8 cellular contexts compared by ENCODE assay signal in the genomic region with DNA sequence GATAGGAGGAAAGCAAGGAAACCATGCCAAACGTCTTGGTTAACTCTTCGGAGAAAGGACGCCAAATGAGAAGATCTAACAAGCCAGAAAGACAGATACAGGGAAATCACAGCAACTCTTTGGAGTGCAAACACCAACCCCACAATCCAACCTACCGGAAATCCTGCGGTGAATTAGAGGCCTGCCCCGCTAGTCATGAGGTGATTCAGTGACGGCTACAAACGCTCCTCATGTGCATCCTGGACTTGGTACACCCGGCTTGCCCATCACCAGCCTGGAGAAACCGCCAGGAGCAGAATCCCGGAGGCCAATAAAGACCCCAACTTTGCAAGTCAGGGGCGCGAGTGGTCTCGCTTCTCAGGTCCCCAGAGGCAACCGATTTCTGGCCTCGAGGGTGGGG. TPM values are rescaled to one million over a fixed set of nuclear protein-coding genes. Genes with fewer than 3 reads are reported as not detected.
A peak's percentile ranks its signal among the peaks of the same experiment; 100 is the strongest.
DNase-seq lines count a peak whose midpoint lies in the region; ATAC-seq and TF ChIP-seq lines count a peak whose summit lies in the region.
"Not testable (repeated sequence)": the region's sequence is repeated elsewhere in the genome, so short reads cannot be mapped to it uniquely, and the experiment has no call there.

No MANE protein-coding gene starts in this region.

- H3K4me3 Mint-ChIP-seq in activated T-helper 2 cell treated with anti-CD3 and anti-CD28 coated beads, Interferon-gamma antibody, Interleukin-2, Interleukin-4, amounts not matched to agents 10 μg/mL and 5 μg/mL and 100 μg/mL, durations not matched to agents 14 hours and 24 hours and 36 hours (ENCODE audit: low read depth) = peak overlapping the region; percentile 62
- H3K4me3 Mint-ChIP-seq in dendritic cell treated with granulocyte-macrophage colony-stimulating factor and Interleukin-4, amounts not matched to agents 40 ng/mL and 50 ng/mL, for 4 days = peak overlapping the region; percentile 97
- peak overlapping the region; percentile 67 for H3K4me3 Mint-ChIP-seq in type B pancreatic cell

- H3K9me3 Mint-ChIP-seq in activated T-helper 2 cell treated with anti-CD3 and anti-CD28 coated beads, Interferon-gamma antibody, Interleukin-2, Interleukin-4, amounts not matched to agents 10 μg/mL and 5 μg/mL and 100 μg/mL, durations not matched to agents 14 hours and 24 hours and 36 hours; dendritic cell treated with granulocyte-macrophage colony-stimulating factor and Interleukin-4, amounts not matched to agents 40 ng/mL and 50 ng/mL, for 4 days; type B pancreatic cell: not testable (repeated sequence)

- H3K4me3 ChIP-seq in skeletal muscle cell (ENCODE audit: low read depth, low read length) = peak overlapping the region; percentile 37

- not testable (repeated sequence) for H3K27ac Mint-ChIP-seq in activated T-helper 2 cell treated with anti-CD3 and anti-CD28 coated beads, Interferon-gamma antibody, Interleukin-2, Interleukin-4, amounts not matched to agents 10 μg/mL and 5 μg/mL and 100 μg/mL, durations not matched to agents 14 hours and 24 hours and 36 hours; dendritic cell treated with granulocyte-macrophage colony-stimulating factor and Interleukin-4, amounts not matched to agents 40 ng/mL and 50 ng/mL, for 4 days; type B pancreatic cell

- intact Hi-C loops in activated T-helper 2 cell treated with anti-CD3 and anti-CD28 coated beads, Interferon-gamma antibody, Interleukin-2, Interleukin-4, amounts not matched to agents 10 μg/mL and 5 μg/mL and 100 μg/mL, durations not matched to agents 14 hours and 24 hours and 36 hours (cut with micrococcal nuclease); dendritic cell treated with granulocyte-macrophage colony-stimulating factor and Interleukin-4, amounts not matched to agents 40 ng/mL and 50 ng/mL, for 4 days (cut with micrococcal nuclease); left colon (cut with DNase I, micrococcal nuclease): not testable (repeated sequence)

- TF ChIP-seq POLR2A in GM18505 (IDR thresholded peaks at IDR 0.05; ENCODE audit: borderline replicate concordance, extremely low read depth, insufficient read depth, insufficient read length) = not testable (repeated sequence)

- H3K27me3 Mint-ChIP-seq in activated T-helper 2 cell treated with anti-CD3 and anti-CD28 coated beads, Interferon-gamma antibody, Interleukin-2, Interleukin-4, amounts not matched to agents 10 μg/mL and 5 μg/mL and 100 μg/mL, durations not matched to agents 14 hours and 24 hours and 36 hours (ENCODE audit: low read depth); dendritic cell treated with granulocyte-macrophage colony-stimulating factor and Interleukin-4, amounts not matched to agents 40 ng/mL and 50 ng/mL, for 4 days; type B pancreatic cell: not testable (repeated sequence)

- ATAC-seq in GM18505 (IDR thresholded peaks at IDR 0.05; ENCODE audit: unreplicated experiment) = peak; percentile 39
- ATAC-seq in HG03354 (IDR thresholded peaks at IDR 0.05; ENCODE audit: poor library complexity, severe bottlenecking, unreplicated experiment) = peak; percentile 32
- ATAC-seq in left colon = peak; percentile 74

- H3K4me1 Mint-ChIP-seq in activated T-helper 2 cell treated with anti-CD3 and anti-CD28 coated beads, Interferon-gamma antibody, Interleukin-2, Interleukin-4, amounts not matched to agents 10 μg/mL and 5 μg/mL and 100 μg/mL, durations not matched to agents 14 hours and 24 hours and 36 hours (ENCODE audit: low read depth); dendritic cell treated with granulocyte-macrophage colony-stimulating factor and Interleukin-4, amounts not matched to agents 40 ng/mL and 50 ng/mL, for 4 days (ENCODE audit: low read depth); type B pancreatic cell (ENCODE audit: unreplicated experiment): not testable (repeated sequence)

- H3K36me3 Mint-ChIP-seq in activated T-helper 2 cell treated with anti-CD3 and anti-CD28 coated beads, Interferon-gamma antibody, Interleukin-2, Interleukin-4, amounts not matched to agents 10 μg/mL and 5 μg/mL and 100 μg/mL, durations not matched to agents 14 hours and 24 hours and 36 hours (ENCODE audit: low read depth); type B pancreatic cell: not testable (repeated sequence)
- H3K36me3 Mint-ChIP-seq in dendritic cell treated with granulocyte-macrophage colony-stimulating factor and Interleukin-4, amounts not matched to agents 40 ng/mL and 50 ng/mL, for 4 days (ENCODE audit: low read depth) = peaks cover 17% of the 10 kb centered on the region

- TF ChIP-seq CTCF in type B pancreatic cell (conservative IDR thresholded peaks at IDR 0.05) = not testable (repeated sequence)

- DNase-seq in T-helper 22 cell (ENCODE audit: low read depth) (peak; percentile 31), left colon (peak in 1 of 2 donors; percentile 46)
- peak; percentile 23 for DNase-seq in activated T-helper 2 cell treated with anti-CD3 and anti-CD28 coated beads, Interferon-gamma antibody, Interleukin-2, Interleukin-4, amounts not matched to agents 10 μg/mL and 5 μg/mL and 100 μg/mL, durations not matched to agents 14 hours and 24 hours and 36 hours (ENCODE audit: low spot score)
- not testable (repeated sequence) for DNase-seq in skeletal muscle cell (ENCODE audit: low read depth); type B pancreatic cell (ENCODE audit: extremely low spot score, unreplicated experiment)

RNA-seq across cellular contexts. Expression of a gene that starts 0.8 kb away (rescaled TPM):
- 18.2 and 18.8 TPM in 2 replicates for total RNA-seq in activated T-helper 2 cell treated with anti-CD3 and anti-CD28 coated beads, Interferon-gamma antibody, Interleukin-2, Interleukin-4, amounts not matched to agents 10 μg/mL and 5 μg/mL and 100 μg/mL, durations not matched to agents 14 hours and 24 hours and 36 hours
- total RNA-seq in left colon = 10 to 100 TPM; 15.6 to 18.1 TPM
- total RNA-seq in type B pancreatic cell (ENCODE audit: low replicate concordance) = 10.5 and 38.8 TPM in 2 replicates
